Comparison of ENCODE assay signal across 14 cellular contexts in genomic region chr2:219400562-219400961, GRCh38. TPM values are rescaled to one million over a fixed set of nuclear protein-coding genes. Genes with fewer than 3 reads are reported as not detected.
A peak's percentile ranks its signal among the peaks of the same experiment; 100 is the strongest.
DNase-seq lines count a peak whose midpoint lies in the region; ATAC-seq and TF ChIP-seq lines count a peak whose summit lies in the region.
"Had no signal": no experiment of that assay in that cellular context is flagged by ENCODE, and none has a peak within 500 bp of the region (broad histone marks: within the 10 kb centered on the region; RNA-seq: fewer than 3 reads in every experiment).

No MANE protein-coding gene starts in this region.

- DNase-seq in SK-N-SH: peak; percentile 58
- no peak for DNase-seq in hepatocyte (ENCODE audit: low spot score)
- no peak for DNase-seq in smooth muscle cell (lab: John Stamatoyannopoulos, UW; ENCODE audit: unreplicated experiment)
- no peak for DNase-seq in stimulated activated CD4-positive, alpha-beta T cell treated with anti-CD3 and anti-CD28 coated beads, Interleukin-4, amount 100 ng/mL, for 1 hour
- no peak for DNase-seq in NCI-H146 treated with DMSO at 0.1 percent for 48 hours (lab: John Stamatoyannopoulos, UW; ENCODE audit: unreplicated experiment)
- no peak for DNase-seq in stimulated activated CD4-positive, alpha-beta T cell treated with anti-CD3 and anti-CD28 coated beads, Interleukin-2, amount 100 ng/mL, for 24 hours
- DNase-seq: Kasumi-1, NCI-H1105 treated with DMSO at 0.1 percent for 48 hours, NCI-H2171 treated with DMSO at 0.1 percent for 48 hours, NCI-H510A treated with DMSO at 0.1 percent for 48 hours, RPMI8226 had no signal

- POLR2A ChIA-PET in SK-N-SH (lab: Yijun Ruan, JAX): no interaction called here

- H2AFZ ChIP-seq in SK-N-SH (ENCODE audit: low read depth) (no peak overlapping the region), hepatocyte (no peak overlapping the region), smooth muscle cell (ENCODE audit: low read depth) (no peak overlapping the region)

- H3K27me3 ChIP-seq in SK-N-SH (ENCODE audit: insufficient read depth): no peaks in the 10 kb centered on the region
- H3K27me3 ChIP-seq in hepatocyte: no peaks in the 10 kb centered on the region
- H3K27me3 ChIP-seq in smooth muscle cell (ENCODE audit: low read depth): no peaks in the 10 kb centered on the region

- no peak for TF ChIP-seq RAD21 in SK-N-SH (IDR thresholded peaks at IDR 0.05; ENCODE audit: low read length)

- TF ChIP-seq EP300 in SK-N-SH (IDR thresholded peaks at IDR 0.05; ENCODE audit: borderline replicate concordance in 1 of 2, low read depth in 1 of 2, low read length in 1 of 2): no peak

- 46% methylated on average over 5 of the region's 6 CpGs for WGBS in SK-N-SH (ENCODE audit: low lambda C conversion rate)
- 39% methylated on average over 6 of the region's 6 CpGs for WGBS in hepatocyte (ENCODE audit: low lambda C conversion rate, missing lambda C conversion rate)
- WGBS in smooth muscle cell (ENCODE audit: low lambda C conversion rate): 24% methylated on average over 6 of the region's 6 CpGs

- ATAC-seq in SK-N-SH treated with all-trans-retinoic acid at 6 μM for 48 hours: no peak

- H3K9me3 ChIP-seq in SK-N-SH: no peaks in the 10 kb centered on the region
- no peaks in the 10 kb centered on the region for H3K9me3 ChIP-seq in hepatocyte (ENCODE audit: low read depth)
- H3K9me3 ChIP-seq in smooth muscle cell (replicated peaks; ENCODE audit: low read depth): no peaks in the 10 kb centered on the region

- no peak overlapping the region for H3K4me3 ChIP-seq in SK-N-SH (ENCODE audit: low read depth in 2 of 2, low read length in 1 of 2)
- H3K4me3 ChIP-seq in hepatocyte: no peak overlapping the region
- no peak overlapping the region for H3K4me3 ChIP-seq in smooth muscle cell

- H3K27ac ChIP-seq in SK-N-SH (ENCODE audit: low read depth in 2 of 2, low read length in 1 of 2) (no peak overlapping the region), VCaP (peak overlapping the region; percentile 82), hepatocyte (peak overlapping the region; percentile 74), smooth muscle cell (ENCODE audit: low read depth) (peak overlapping the region; percentile 30)
- H3K27ac ChIP-seq: 22Rv1 had no signal

- H3K79me2 ChIP-seq in SK-N-SH (ENCODE audit: insufficient read depth): no peaks in the 10 kb centered on the region
- H3K79me2 ChIP-seq in hepatocyte: no peaks in the 10 kb centered on the region
- H3K79me2 ChIP-seq in smooth muscle cell (ENCODE audit: low read depth): no peaks in the 10 kb centered on the region

- H3F3A ChIP-seq in SK-N-SH (replicated peaks; ENCODE audit: insufficient read depth) (no peaks in the 10 kb centered on the region), smooth muscle cell (ENCODE audit: low read depth) (peaks cover 21% of the 10 kb centered on the region)

- H3K9me2 ChIP-seq in SK-N-SH: no peaks in the 10 kb centered on the region
- H3K9me2 ChIP-seq in hepatocyte (replicated peaks; ENCODE audit: insufficient read depth): no peaks in the 10 kb centered on the region

- peaks cover 2 to 22% of the 10 kb centered on the region in 2 experiments; a peak in 2 of 4 replicates for H3K4me1 ChIP-seq in SK-N-SH (ENCODE audit: control insufficient read depth in 1 of 2, insufficient read depth in 2 of 2, low read depth in 1 of 2, low read length in 1 of 2)
- peaks cover 55% of the 10 kb centered on the region for H3K4me1 ChIP-seq in hepatocyte (ENCODE audit: insufficient read depth)
- H3K4me1 ChIP-seq in smooth muscle cell (ENCODE audit: low read depth): peaks cover 9% of the 10 kb centered on the region

- H4K20me1 ChIP-seq in SK-N-SH (ENCODE audit: insufficient read depth) (no peaks in the 10 kb centered on the region), hepatocyte (ENCODE audit: insufficient read depth, poor library complexity, severe bottlenecking) (no peaks in the 10 kb centered on the region), smooth muscle cell (ENCODE audit: low read depth) (no peaks in the 10 kb centered on the region)

- CTCF ChIA-PET in SK-N-SH (lab: Yijun Ruan, JAX): interaction anchor here (0.6 to 10.1 kb wide), 9 partner anchors 9 to 160 kb away, joined by 3 to 256 read pairs (median 6); partner anchors contain the start of genes DES and DNPEP

- TF ChIP-seq CTCF in SK-N-SH (IDR thresholded peaks at IDR 0.05): no peak
- no peak for TF ChIP-seq CTCF in VCaP (conservative IDR thresholded peaks at IDR 0.05)
- no peak for TF ChIP-seq CTCF in hepatocyte (IDR thresholded peaks at IDR 0.05; ENCODE audit: poor library complexity)
- TF ChIP-seq CTCF in smooth muscle cell (IDR thresholded peaks at IDR 0.05; ENCODE audit: borderline replicate concordance, insufficient read depth, poor library complexity, severe bottlenecking): no peak

- H3K36me3 ChIP-seq in SK-N-SH (replicated peaks in 1 of 2; ENCODE audit: control insufficient read depth in 1 of 2, insufficient read depth in 2 of 2, low read length in 1 of 2): no peaks in the 10 kb centered on the region
- no peaks in the 10 kb centered on the region for H3K36me3 ChIP-seq in hepatocyte (replicated peaks; ENCODE audit: insufficient read depth, low read depth)
- no peaks in the 10 kb centered on the region for H3K36me3 ChIP-seq in smooth muscle cell (ENCODE audit: low read depth)

- no peak overlapping the region for H3K9ac ChIP-seq in SK-N-SH
- H3K9ac ChIP-seq in smooth muscle cell (ENCODE audit: low read depth): no peak overlapping the region

- H3K4me2 ChIP-seq in SK-N-SH (no peak overlapping the region), hepatocyte (peak overlapping the region; percentile 57), smooth muscle cell (peak overlapping the region; percentile 54)

TF ChIP-seq in SK-N-SH, 30 proteins besides CTCF, POLR2A, EP300 and RAD21 (continues in another document):
- TF ChIP-seq SMC3 (IDR thresholded peaks at IDR 0.05; ENCODE audit: low read depth, low read length): no peak
- TF ChIP-seq MXI1 (IDR thresholded peaks at IDR 0.05; ENCODE audit: low read depth, low read length): no peak
- no peak for TF ChIP-seq FOXJ3 (CRISPR knock-in tag; IDR thresholded peaks at IDR 0.05)
- no peak for TF ChIP-seq ZBTB33 (IDR thresholded peaks at IDR 0.05; ENCODE audit: borderline replicate concordance, low read depth)
- TF ChIP-seq POLR2AphosphoS5 (IDR thresholded peaks at IDR 0.05; ENCODE audit: low read depth, low read length): no peak
- TF ChIP-seq TEAD4 (IDR thresholded peaks at IDR 0.05; ENCODE audit: borderline replicate concordance, insufficient read depth): no peak

TF ChIP-seq in SK-N-SH treated with all-trans-retinoic acid at 6 μM for 48 hours, 23 proteins besides CTCF, POLR2A, EP300 and RAD21 (continues in another document):
- no peak for TF ChIP-seq ZFP3 (CRISPR knock-in tag; IDR thresholded peaks at IDR 0.05)
- no peak for TF ChIP-seq OSR1 (CRISPR knock-in tag; IDR thresholded peaks at IDR 0.05)
- TF ChIP-seq ZNF565 (CRISPR knock-in tag; conservative IDR thresholded peaks at IDR 0.05; ENCODE audit: low read depth): no peak
- no peak for TF ChIP-seq ZFP30 (CRISPR knock-in tag; IDR thresholded peaks at IDR 0.05)
- no peak for TF ChIP-seq GLIS3 (CRISPR knock-in tag; IDR thresholded peaks at IDR 0.05)
- TF ChIP-seq BACH2 (CRISPR knock-in tag; IDR thresholded peaks at IDR 0.05; ENCODE audit: borderline replicate concordance): no peak
- TF ChIP-seq POU6F1 (CRISPR knock-in tag; IDR thresholded peaks at IDR 0.05; ENCODE audit: borderline replicate concordance, low read depth): no peak
- TF ChIP-seq CREB5 (CRISPR knock-in tag; IDR thresholded peaks at IDR 0.05; ENCODE audit: low read depth): no peak
- TF ChIP-seq ESRRG (CRISPR knock-in tag; IDR thresholded peaks at IDR 0.05): no peak
- no peak for TF ChIP-seq TOX (CRISPR knock-in tag; IDR thresholded peaks at IDR 0.05; ENCODE audit: borderline replicate concordance)

RNA-seq across cellular contexts. Expression of gene DNPEP, which starts 12.8 kb away (rescaled TPM):
- polyA plus RNA-seq in SK-N-SH (2012; rRNA removed) (80.7 and 92.6 TPM in 2 replicates), hepatocyte (79.0 and 87.7 TPM in 2 replicates), smooth muscle cell (48.1 and 61.8 TPM in 2 replicates)
- 27.9 and 49.5 TPM in 2 replicates for polyA plus RNA-seq in SK-N-SH (2012; cell fraction: cytosol; rRNA removed)
- 188 and 246 TPM in 2 replicates for polyA plus RNA-seq in SK-N-SH (2012; cell fraction: nucleus; rRNA removed)
- total RNA-seq in hepatocyte (53.5 and 72.0 TPM in 2 replicates), smooth muscle cell (24.9 and 137 TPM in 2 replicates)

RNA-seq across cellular contexts. Expression of gene DES, which starts 17.6 kb away (rescaled TPM):
- polyA plus RNA-seq in SK-N-SH (2012; rRNA removed): 0.21 and 0.28 TPM in 2 replicates
- 0.18 and 0.20 TPM in 2 replicates for polyA plus RNA-seq in SK-N-SH (2012; cell fraction: cytosol; rRNA removed)
- polyA plus RNA-seq in SK-N-SH (2012; cell fraction: nucleus; rRNA removed): 0.07 and 0.26 TPM in 2 replicates
- 103 and 114 TPM in 2 replicates for total RNA-seq in hepatocyte
- 58.5 and 60.9 TPM in 2 replicates for polyA plus RNA-seq in hepatocyte
- total RNA-seq in smooth muscle cell: 103 and 127 TPM in 2 replicates
- polyA plus RNA-seq in smooth muscle cell: 106 and 109 TPM in 2 replicates

RNA-seq across cellular contexts. Expression of gene SPEG, which starts 34.1 kb away (rescaled TPM):
- 98.3 and 107 TPM in 2 replicates for polyA plus RNA-seq in SK-N-SH (2012; rRNA removed)
- polyA plus RNA-seq in SK-N-SH (2012; cell fraction: cytosol; rRNA removed): 27.8 and 36.3 TPM in 2 replicates
- 717 and 872 TPM in 2 replicates for polyA plus RNA-seq in SK-N-SH (2012; cell fraction: nucleus; rRNA removed)
- 21.1 and 21.6 TPM in 2 replicates for total RNA-seq in hepatocyte
- 35.8 and 40.0 TPM in 2 replicates for polyA plus RNA-seq in hepatocyte
- total RNA-seq in smooth muscle cell: 14.9 and 38.8 TPM in 2 replicates
- 37.8 and 40.5 TPM in 2 replicates for polyA plus RNA-seq in smooth muscle cell

Comparison
In these comparisons a context has a peak if more than half of its experiments do, and no peak if none do; other contexts are left out.
1. H3K27ac ChIP-seq: peak in VCaP (single experiment), hepatocyte (single experiment) and smooth muscle cell (single experiment); none in SK-N-SH (0 of 2).
2. RNA of gene DES, which starts 17.6 kb away (polyA plus RNA-seq): 106 to 109 TPM in smooth muscle cell and 58.5 to 60.9 TPM in hepatocyte; 0.07 to 0.28 TPM in SK-N-SH; every median in the first group is over 10 times any median in the second.